Comparison of ENCODE assay signal across 9 cellular contexts in the genomic region with DNA sequence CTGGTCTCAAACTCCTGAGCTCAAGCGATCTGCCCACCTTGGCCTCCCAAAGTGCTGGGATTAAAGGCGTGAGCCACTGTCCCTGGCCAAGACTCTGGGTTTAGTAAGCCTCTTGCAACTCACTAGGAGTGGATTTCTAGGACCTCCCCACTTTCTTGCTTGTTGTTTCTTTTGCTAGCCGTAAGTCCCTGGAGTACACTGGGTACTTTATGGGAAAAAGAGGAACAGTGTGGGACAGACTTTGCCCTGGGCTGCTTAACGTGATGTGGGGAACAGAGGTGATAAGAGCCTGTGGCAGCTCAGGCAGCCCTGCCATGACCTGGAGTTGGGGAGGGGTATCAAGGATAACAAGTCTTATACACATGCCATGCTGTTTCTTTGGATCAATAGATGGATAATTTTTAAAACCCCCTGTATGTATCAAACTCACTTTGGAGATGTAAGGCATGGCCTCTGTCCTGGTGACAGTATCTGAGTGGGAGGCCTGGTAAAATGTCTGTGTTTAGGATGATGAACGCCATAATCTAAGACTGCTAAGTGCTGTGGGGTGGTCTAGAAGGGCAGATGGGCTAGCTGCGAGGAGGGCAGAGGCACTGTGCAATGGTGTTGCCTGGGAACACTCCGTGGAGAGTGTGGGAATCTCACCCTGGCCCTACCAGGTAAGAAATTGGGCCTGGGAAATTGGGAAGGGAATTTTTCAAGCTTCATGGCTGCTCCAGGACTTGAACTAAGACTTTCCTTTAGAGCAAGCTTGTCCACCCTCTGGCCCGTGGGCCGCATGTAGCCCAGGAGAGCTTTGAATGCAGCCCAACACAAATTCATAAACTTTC. TPM values are rescaled to one million over a fixed set of nuclear protein-coding genes. Genes with fewer than 3 reads are reported as not detected.
DNase-seq lines count a peak whose midpoint lies in the region; ATAC-seq, FAIRE-seq and TF ChIP-seq lines count a peak whose summit lies in the region.
"Had no signal": no experiment of that assay in that cellular context is flagged by ENCODE, and none has a peak within 500 bp of the region (broad histone marks: within the 10 kb centered on the region; RNA-seq: fewer than 3 reads in every experiment).

No MANE protein-coding gene starts in this region.

- no peaks in the 10 kb centered on the region for H3K36me3 Mint-ChIP-seq in CD8-positive, alpha-beta T cell
- peaks cover 4% of the 10 kb centered on the region for H3K36me3 Mint-ChIP-seq in T-helper 17 cell (ENCODE audit: low read depth)

- H3K4me3 ChIP-seq in CD8-positive, alpha-beta T cell (ENCODE audit: low read depth, low read length), result peak overlapping the region; percentile 36
- no peak overlapping the region for H3K4me3 ChIP-seq in esophagus (ENCODE audit: low read depth in 1 of 2, low read length in 2 of 2)
- H3K4me3 ChIP-seq in prostate gland, result no peak overlapping the region

- FAIRE-seq in urothelium cell line (lab: Jason Lieb, UNC), result no peak

- no peak for DNase-seq in CD8-positive, alpha-beta T cell
- no peak for DNase-seq in T-helper 17 cell
- DNase-seq in prostate gland (ENCODE audit: low spot score), result no peak
- no peak for DNase-seq in GM20000 (ENCODE audit: low spot score)
- DNase-seq in urothelium cell line (ENCODE audit: low spot score), result no peak
- DNase-seq: NCI-H1048 had no signal

- CTCF ChIA-PET in CD8-positive, alpha-beta T cell (lab: Charles Lee), result interaction anchor here (1.0 to 2.3 kb wide), 3 partner anchors 15 to 39 kb away, joined by 3 to 8 read pairs (median 5); no protein-coding TSS in a partner anchor

- H3K9me3 ChIP-seq in CD8-positive, alpha-beta T cell (ENCODE audit: low read length), result no peaks in the 10 kb centered on the region
- H3K9me3 ChIP-seq in T-helper 17 cell (ENCODE audit: control insufficient read depth, low read length, poor library complexity, severe bottlenecking) (no peaks in the 10 kb centered on the region), esophagus (ENCODE audit: control insufficient read depth in 2 of 2, insufficient read depth in 1 of 2, low read depth in 1 of 2, low read length in 1 of 2) (no peaks in the 10 kb centered on the region), prostate gland (no peaks in the 10 kb centered on the region)

- no peaks in the 10 kb centered on the region for H3K27me3 Mint-ChIP-seq in CD8-positive, alpha-beta T cell (ENCODE audit: low read depth)
- H3K27me3 Mint-ChIP-seq in T-helper 17 cell, result no peaks in the 10 kb centered on the region

- no peak for ATAC-seq in CD8-positive, alpha-beta T cell
- ATAC-seq in T-helper 17 cell, result no peak
- ATAC-seq in HG03354 (IDR thresholded peaks at IDR 0.05; ENCODE audit: poor library complexity, severe bottlenecking, unreplicated experiment), result no peak
- ATAC-seq in GM19324 (IDR thresholded peaks at IDR 0.05; ENCODE audit: low FRiP score, unreplicated experiment), result no peak

- intact Hi-C loops in CD8-positive, alpha-beta T cell (cut with DNase I, micrococcal nuclease), result loop anchor here (2.0 to 10.0 kb wide), 5 partner anchors 17 to 135 kb away; a partner anchor contains a TSS
- intact Hi-C loops in prostate gland (cut with DNase I), result loop anchor here (5.0 kb wide), 1 partner anchor 53 kb away; a partner anchor contains a TSS

- H3K27ac ChIP-seq in CD8-positive, alpha-beta T cell (ENCODE audit: low read depth, low read length), result peak overlapping the region; percentile 58
- H3K27ac ChIP-seq in esophagus (ENCODE audit: low read depth in 2 of 2, low read length in 1 of 2) (peak overlapping the region; percentile 97 to 98), prostate gland (peak overlapping the region; percentile 83 to 86)

- TF ChIP-seq CTCF in CD8-positive, alpha-beta T cell (IDR thresholded peaks at IDR 0.05), result no peak
- no peak for TF ChIP-seq CTCF in prostate gland (IDR thresholded peaks at IDR 0.05)
- no peak for TF ChIP-seq CTCF in GM20000 (IDR thresholded peaks at IDR 0.05; ENCODE audit: extremely low read depth, missing control alignments)

- 66 to 68% methylated on average over 9 of the region's 9 CpGs for WGBS in esophagus, 2 donors
- 53% methylated on average over 9 of the region's 9 CpGs for WGBS in prostate gland

- TF ChIP-seq POLR2A in prostate gland (IDR thresholded peaks at IDR 0.05), result no peak

- H3K4me1 Mint-ChIP-seq in CD8-positive, alpha-beta T cell (ENCODE audit: low read depth), result peaks cover 82% of the 10 kb centered on the region
- H3K4me1 Mint-ChIP-seq in T-helper 17 cell, result peaks cover 73% of the 10 kb centered on the region

- H3K27ac Mint-ChIP-seq in CD8-positive, alpha-beta T cell, result peak overlapping the region; percentile 93
- peak overlapping the region; percentile 90 for H3K27ac Mint-ChIP-seq in T-helper 17 cell

- peak overlapping the region; percentile 81 for H3K4me3 Mint-ChIP-seq in CD8-positive, alpha-beta T cell
- peak overlapping the region; percentile 85 for H3K4me3 Mint-ChIP-seq in T-helper 17 cell

- POLR2A ChIA-PET in CD8-positive, alpha-beta T cell (lab: Charles Lee), result interaction anchor here (1.0 to 2.2 kb wide), 9 partner anchors 14 to 54 kb away, joined by 3 to 8 read pairs (median 6); a partner anchor contains a TSS

- H3K27me3 ChIP-seq in CD8-positive, alpha-beta T cell (ENCODE audit: insufficient read depth, low read length), result no peaks in the 10 kb centered on the region
- H3K27me3 ChIP-seq in esophagus (ENCODE audit: control insufficient read depth in 1 of 2, insufficient read depth in 2 of 2, low read length in 2 of 2) (no peaks in the 10 kb centered on the region), prostate gland (replicated peaks; ENCODE audit: insufficient read depth) (no peaks in the 10 kb centered on the region)

- no peaks in the 10 kb centered on the region for H3K36me3 ChIP-seq in CD8-positive, alpha-beta T cell (ENCODE audit: insufficient read depth, low read length)
- H3K36me3 ChIP-seq in esophagus (ENCODE audit: control insufficient read depth in 2 of 2, insufficient read depth in 2 of 2, low read length in 1 of 2) (no peaks in the 10 kb centered on the region), prostate gland (no peaks in the 10 kb centered on the region)

- H3K4me1 ChIP-seq in CD8-positive, alpha-beta T cell (ENCODE audit: insufficient read depth, low read length), result peaks cover 51% of the 10 kb centered on the region
- peaks cover 10 to 41% of the 10 kb centered on the region in 2 donors for H3K4me1 ChIP-seq in esophagus (ENCODE audit: control insufficient read depth in 2 of 2, insufficient read depth in 2 of 2, low read length in 1 of 2)
- H3K4me1 ChIP-seq in prostate gland (replicated peaks), result peaks cover 21% of the 10 kb centered on the region

- H3K9me3 Mint-ChIP-seq in CD8-positive, alpha-beta T cell, result no peaks in the 10 kb centered on the region

RNA-seq across cellular contexts. Expression of a gene that starts 54.8 kb away (rescaled TPM):
- total RNA-seq in CD8-positive, alpha-beta T cell, result 10 to 100 TPM; 25.4 to 29.0 TPM
- total RNA-seq in T-helper 17 cell (10 to 100 TPM; 79.8 to 82.9 TPM), prostate gland (10 to 100 TPM; 30.6 to 45.4 TPM)
- polyA plus RNA-seq in esophagus, result 10 to 100 TPM; 24.8 to 51.5 TPM
